In the genomic region with DNA sequence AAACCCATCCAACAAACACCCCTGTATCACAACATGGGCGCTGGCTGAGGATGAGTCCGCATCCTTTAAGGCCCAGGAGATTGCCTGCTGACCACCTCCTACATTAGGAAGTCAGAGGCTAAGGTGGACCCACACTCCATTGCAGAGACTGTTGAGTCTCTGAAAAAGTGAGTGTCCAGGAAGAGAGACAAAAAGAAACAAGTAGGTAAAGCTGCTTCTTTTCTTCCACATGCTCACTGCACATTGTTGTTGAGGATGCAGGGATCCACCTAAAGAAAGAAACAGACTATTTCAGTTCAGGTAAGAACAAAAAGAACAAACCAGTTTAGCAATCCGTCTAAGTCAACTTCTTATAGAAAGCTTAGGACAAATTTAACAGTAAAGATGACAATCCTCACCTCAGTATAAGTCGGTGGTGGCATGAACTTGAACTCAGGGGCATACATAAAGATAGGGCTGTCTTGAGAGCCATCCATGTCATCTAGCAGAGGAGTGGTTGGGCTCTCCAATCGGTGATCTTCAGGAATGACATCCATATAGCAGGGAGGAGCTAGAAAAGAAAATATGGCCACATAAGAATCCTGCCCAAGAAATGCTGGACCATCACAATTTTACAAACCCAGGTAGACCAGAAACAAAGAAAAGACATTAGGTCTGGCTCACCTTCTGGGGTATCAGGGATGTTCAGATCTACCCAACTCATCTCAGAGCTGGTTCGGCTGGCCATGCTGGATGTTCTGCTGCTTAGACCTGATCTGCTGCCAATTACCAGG, we compare ENCODE assay signal across 8 cellular contexts. TPM values are rescaled to one million over a fixed set of nuclear protein-coding genes. Genes with fewer than 3 reads are reported as not detected.
DNase-seq lines count a peak whose midpoint lies in the region; ATAC-seq and TF ChIP-seq lines count a peak whose summit lies in the region.

No MANE protein-coding gene starts in this region.

- H3K27ac ChIP-seq in DOHH2 (ENCODE audit: low read depth, low read length) (no peak overlapping the region), SJCRH30 (no peak overlapping the region), prostate gland (peak overlapping the region; percentile 96 to 97), foreskin keratinocyte (no peak overlapping the region)

- TF ChIP-seq POLR2A in prostate gland (IDR thresholded peaks at IDR 0.05) = no peak

- ATAC-seq in foreskin keratinocyte = no peak

- H3K27me3 ChIP-seq in DOHH2 (ENCODE audit: control insufficient read depth, low read length) = no peaks in the 10 kb centered on the region
- no peaks in the 10 kb centered on the region for H3K27me3 ChIP-seq in SJCRH30
- no peaks in the 10 kb centered on the region for H3K27me3 ChIP-seq in prostate gland (replicated peaks; ENCODE audit: insufficient read depth)
- no peaks in the 10 kb centered on the region for H3K27me3 ChIP-seq in foreskin keratinocyte

- intact Hi-C loops in prostate gland (cut with DNase I) = no loop called here

- H3K4me1 ChIP-seq in DOHH2 (ENCODE audit: control insufficient read depth, low read length) (peaks cover 51% of the 10 kb centered on the region), SJCRH30 (peaks cover 18% of the 10 kb centered on the region), prostate gland (replicated peaks) (peaks cover 6% of the 10 kb centered on the region), foreskin keratinocyte (peaks cover 24% of the 10 kb centered on the region)

- peak overlapping the region; percentile 79 for H3K4me2 ChIP-seq in DOHH2 (ENCODE audit: low read length)

- H3K36me3 ChIP-seq in DOHH2 (ENCODE audit: control insufficient read depth, low read length) (peaks cover 43% of the 10 kb centered on the region), SJCRH30 (peaks cover 36% of the 10 kb centered on the region), prostate gland (peaks cover 18 to 25% of the 10 kb centered on the region in 2 donors)

- peak overlapping the region; percentile 91 for H3K4me3 ChIP-seq in DOHH2 (ENCODE audit: low read length)
- H3K4me3 ChIP-seq in SJCRH30 = peak overlapping the region; percentile 72
- peak overlapping the region; percentile 81 for H3K4me3 ChIP-seq in epithelial cell of proximal tubule (ENCODE audit: low read depth, low read length)
- H3K4me3 ChIP-seq in prostate gland = peak overlapping the region; percentile 48 to 64

- TF ChIP-seq CTCF in DOHH2 (IDR thresholded peaks at IDR 0.05; ENCODE audit: low read depth, low read length, poor library complexity, severe bottlenecking) = no peak
- no peak for TF ChIP-seq CTCF in epithelial cell of proximal tubule (conservative IDR thresholded peaks at IDR 0.05; ENCODE audit: low read depth, low read length)
- no peak for TF ChIP-seq CTCF in prostate gland (IDR thresholded peaks at IDR 0.05)
- TF ChIP-seq CTCF in foreskin keratinocyte (conservative IDR thresholded peaks at IDR 0.05) = no peak

- no peaks in the 10 kb centered on the region for H3K9me2 ChIP-seq in DOHH2 (replicated peaks; ENCODE audit: control insufficient read depth, low read length)

- 45% methylated on average over 6 of the region's 6 CpGs for WGBS in prostate gland

- peaks cover 22% of the 10 kb centered on the region for H4K20me1 ChIP-seq in DOHH2 (ENCODE audit: control insufficient read depth, insufficient read depth, low read depth, low read length)

- H3K79me2 ChIP-seq in DOHH2 (ENCODE audit: control insufficient read depth, low read length) = peaks cover 32% of the 10 kb centered on the region

- no peaks in the 10 kb centered on the region for H3K9me3 ChIP-seq in DOHH2 (ENCODE audit: control insufficient read depth, insufficient read depth, low read length)
- no peaks in the 10 kb centered on the region for H3K9me3 ChIP-seq in SJCRH30 (replicated peaks)
- H3K9me3 ChIP-seq in prostate gland = no peaks in the 10 kb centered on the region

- no peak for DNase-seq in SJCRH30
- no peak for DNase-seq in epithelial cell of proximal tubule (ENCODE audit: low read depth)
- DNase-seq in prostate gland (ENCODE audit: low spot score) = no peak
- DNase-seq in NCI-H1694 treated with DMSO at 0.1 percent for 48 hours (lab: John Stamatoyannopoulos, UW) = no peak
- no peak for DNase-seq in foreskin keratinocyte
- no peak for DNase-seq in LoVo (ENCODE audit: low spot score)
- no peak for DNase-seq in NCI-H2107 treated with DMSO at 0.1 percent for 48 hours (lab: John Stamatoyannopoulos, UW; ENCODE audit: unreplicated experiment)

- H3F3A ChIP-seq in DOHH2 (ENCODE audit: control insufficient read depth, insufficient read depth) = peaks cover 67% of the 10 kb centered on the region

RNA-seq across cellular contexts. Expression of a gene that starts 2.6 kb away (rescaled TPM):
- 161 and 177 TPM in 2 replicates for total RNA-seq in SJCRH30 (2014; rRNA removed; shearing (Covaris generic))
- total RNA-seq in epithelial cell of proximal tubule (22.1 and 198 TPM in 2 replicates), prostate gland (100 to 1,000 TPM; 618 to 736 TPM), foreskin keratinocyte (16.2 and 17.2 TPM in 2 replicates)
- 7.4 and 9.6 TPM in 2 replicates for polyA plus RNA-seq in foreskin keratinocyte

RNA-seq across cellular contexts. Expression of a gene that starts 27.7 kb away (rescaled TPM):
- 0.10 TPM in 2 replicates for total RNA-seq in SJCRH30 (2014; rRNA removed; shearing (Covaris generic))
- total RNA-seq in epithelial cell of proximal tubule = 0.35 TPM in 1 of 2 replicates, not detected in the other
- total RNA-seq in prostate gland = 1 to 10 TPM in 1 of 2 donors, not detected in 1; 1.2 TPM
- not detected in 2 replicates for total RNA-seq in foreskin keratinocyte
- not detected in 2 replicates for polyA plus RNA-seq in foreskin keratinocyte

RNA-seq across cellular contexts. Expression of a gene that starts 29.3 kb away (rescaled TPM):
- total RNA-seq in SJCRH30 (2014; rRNA removed; shearing (Covaris generic)) = 16.7 and 18.4 TPM in 2 replicates
- total RNA-seq in epithelial cell of proximal tubule (15.6 and 16.1 TPM in 2 replicates), prostate gland (10 to 100 TPM; 20.3 to 23.2 TPM), foreskin keratinocyte (16.4 and 17.5 TPM in 2 replicates)
- 22.6 and 22.9 TPM in 2 replicates for polyA plus RNA-seq in foreskin keratinocyte

RNA-seq across cellular contexts. Expression of a gene that starts 29.4 kb away (rescaled TPM):
- total RNA-seq in SJCRH30 (2014; rRNA removed; shearing (Covaris generic)) = 0.69 and 0.84 TPM in 2 replicates
- total RNA-seq in epithelial cell of proximal tubule = 0.06 and 0.14 TPM in 2 replicates
- total RNA-seq in prostate gland = 1 to 10 TPM; 1.6 to 2.4 TPM
- 1.0 and 1.1 TPM in 2 replicates for total RNA-seq in foreskin keratinocyte
- polyA plus RNA-seq in foreskin keratinocyte = 1.2 TPM in 2 replicates

RNA-seq across cellular contexts. Expression of a gene that starts 36.0 kb away (rescaled TPM):
- 33.4 and 35.6 TPM in 2 replicates for total RNA-seq in SJCRH30 (2014; rRNA removed; shearing (Covaris generic))
- 22.3 and 32.5 TPM in 2 replicates for total RNA-seq in epithelial cell of proximal tubule
- 10 to 100 TPM; 30.0 to 31.8 TPM for total RNA-seq in prostate gland
- total RNA-seq in foreskin keratinocyte = 18.8 and 21.7 TPM in 2 replicates
- polyA plus RNA-seq in foreskin keratinocyte = 11.7 TPM in 2 replicates

Comparison
In these comparisons a context has a peak if more than half of its experiments do, and no peak if none do; other contexts are left out.
1. H3K27ac ChIP-seq: peak in prostate gland (2 of 2); none in DOHH2 (single experiment), SJCRH30 (single experiment) and foreskin keratinocyte (single experiment).
2. Peak in every context shown above with its lines, with median percentiles within 50 percentile points of each other: H3K4me3 ChIP-seq.